28 cellular contexts compared by ENCODE assay signal in the genomic region with DNA sequence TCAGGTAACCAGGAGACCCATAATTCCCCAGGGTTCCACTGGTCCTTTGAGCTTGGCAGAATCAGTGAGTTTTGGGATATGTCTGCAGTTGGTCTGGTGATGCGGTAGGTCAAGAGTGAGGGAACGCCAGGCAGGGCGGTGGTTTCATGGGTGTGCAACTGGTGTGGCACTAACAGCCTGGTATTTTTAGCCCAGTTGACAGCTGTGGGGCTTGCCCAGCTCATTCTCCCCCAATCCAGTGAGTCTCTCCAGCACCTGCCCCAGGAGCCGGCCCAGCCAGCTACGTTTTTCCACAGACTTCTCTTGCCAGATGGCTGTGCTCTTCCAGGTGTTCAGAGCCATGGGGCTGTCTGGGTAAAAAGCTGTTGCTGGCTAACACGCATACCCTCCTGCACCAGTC.
"Had no signal": no experiment of that assay in that cellular context is flagged by ENCODE, and none has a peak within 500 bp of the region (broad histone marks: within the 10 kb centered on the region; RNA-seq: fewer than 3 reads in every experiment).

No MANE protein-coding gene starts in this region.

- DNase-seq: activated B cell treated with CpG ODN at 0.5 μM for 24 hours; activated CD4-positive, alpha-beta T cell treated with anti-CD3 and anti-CD28 coated beads for 36 hours; activated CD4-positive, alpha-beta T cell treated with anti-CD3 and anti-CD28 coated beads, Interleukin-2, amount 50 U/mL, for 4 hours; activated CD8-positive, alpha-beta memory T cell treated with anti-CD3 and anti-CD28 coated beads for 24 hours; activated CD8-positive, alpha-beta memory T cell treated with anti-CD3 and anti-CD28 coated beads, Interleukin-2, amount 50 U/mL, for 4 hours; activated naive CD4-positive, alpha-beta T cell treated with anti-CD3 and anti-CD28 coated beads for 36 hours; activated naive CD8-positive, alpha-beta T cell treated with anti-CD3 and anti-CD28 coated beads, Interleukin-2, amount 10 ng/mL, durations not matched to agents 7 days and 5 days; activated T-cell treated with anti-CD3 and anti-CD28 coated beads, Interleukin-2, amount 50 U/mL, for 24 hours; amniotic stem cell; colonic mucosa; dorsolateral prefrontal cortex; effector memory CD8-positive, alpha-beta T cell; foreskin melanocyte; kidney; nucleus accumbens; stimulated activated CD4-positive, alpha-beta T cell treated with anti-CD3 and anti-CD28 coated beads, Interleukin-4, amount 100 ng/mL, for 1 hour; stimulated activated naive CD4-positive, alpha-beta T cell; testis; trophoblast cell; uterus had no signal

- H3K27ac ChIP-seq: breast epithelium, colonic mucosa, dorsolateral prefrontal cortex, testis, uterus had no signal

- H3K36me3 Mint-ChIP-seq: activated naive CD8-positive, alpha-beta T cell treated with anti-CD3 and anti-CD28 coated beads, Interleukin-2, amount 10 ng/mL, durations not matched to agents 7 days and 5 days had no signal

- H3K4me1 ChIP-seq: breast epithelium, colonic mucosa, testis, uterus had no signal

- H3K9me3 ChIP-seq: colonic mucosa, testis had no signal

- H3K27me3 ChIP-seq: breast epithelium, colonic mucosa, dorsolateral prefrontal cortex, testis, uterus had no signal

- H3K4me3 Mint-ChIP-seq: activated B cell treated with CpG ODN at 0.5 μM for 24 hours; activated CD4-positive, alpha-beta T cell treated with anti-CD3 and anti-CD28 coated beads for 36 hours; activated naive CD4-positive, alpha-beta T cell treated with anti-CD3 and anti-CD28 coated beads for 36 hours; activated naive CD8-positive, alpha-beta T cell treated with anti-CD3 and anti-CD28 coated beads, Interleukin-2, amount 10 ng/mL, durations not matched to agents 7 days and 5 days; activated T-cell treated with anti-CD3 and anti-CD28 coated beads, Interleukin-2, amount 50 U/mL, for 24 hours; central memory CD8-positive, alpha-beta T cell; effector memory CD8-positive, alpha-beta T cell; mesothelial cell of epicardium; natural killer cell treated with Interleukin-12 subunit alpha and Interleukin-12 subunit beta and Interleukin-15 and Interleukin-18, amount 100 ng/mL, for 72 hours had no signal

- H3K36me3 ChIP-seq: breast epithelium, colonic mucosa, uterus had no signal

- H3K27ac Mint-ChIP-seq: activated B cell treated with CpG ODN at 0.5 μM for 24 hours; activated CD4-positive, alpha-beta T cell treated with anti-CD3 and anti-CD28 coated beads for 36 hours; activated naive CD4-positive, alpha-beta T cell treated with anti-CD3 and anti-CD28 coated beads for 36 hours; activated naive CD8-positive, alpha-beta T cell treated with anti-CD3 and anti-CD28 coated beads, Interleukin-2, amount 10 ng/mL, durations not matched to agents 7 days and 5 days; activated T-cell treated with anti-CD3 and anti-CD28 coated beads, Interleukin-2, amount 50 U/mL, for 24 hours; activated T-helper 2 cell treated with anti-CD3 and anti-CD28 coated beads, Interferon-gamma antibody, Interleukin-2, Interleukin-4, amounts not matched to agents 10 μg/mL and 5 μg/mL and 100 μg/mL, durations not matched to agents 14 hours and 24 hours and 36 hours; effector memory CD8-positive, alpha-beta T cell; mesothelial cell of epicardium; natural killer cell treated with Interleukin-12 subunit alpha and Interleukin-12 subunit beta and Interleukin-15 and Interleukin-18, amount 100 ng/mL, for 72 hours had no signal

- H3K4me1 Mint-ChIP-seq: activated B cell treated with CpG ODN at 0.5 μM for 24 hours; activated CD4-positive, alpha-beta T cell treated with anti-CD3 and anti-CD28 coated beads for 36 hours; activated naive CD8-positive, alpha-beta T cell treated with anti-CD3 and anti-CD28 coated beads, Interleukin-2, amount 10 ng/mL, durations not matched to agents 7 days and 5 days; central memory CD8-positive, alpha-beta T cell; mesothelial cell of epicardium had no signal

- H3K27me3 Mint-ChIP-seq: activated B cell treated with CpG ODN at 0.5 μM for 24 hours; activated CD4-positive, alpha-beta T cell treated with anti-CD3 and anti-CD28 coated beads for 36 hours; activated naive CD8-positive, alpha-beta T cell treated with anti-CD3 and anti-CD28 coated beads, Interleukin-2, amount 10 ng/mL, durations not matched to agents 7 days and 5 days; activated T-cell treated with anti-CD3 and anti-CD28 coated beads, Interleukin-2, amount 50 U/mL, for 24 hours; central memory CD8-positive, alpha-beta T cell; effector memory CD8-positive, alpha-beta T cell; natural killer cell treated with Interleukin-12 subunit alpha and Interleukin-12 subunit beta and Interleukin-15 and Interleukin-18, amount 100 ng/mL, for 72 hours had no signal

- ATAC-seq: activated CD4-positive, alpha-beta T cell treated with anti-CD3 and anti-CD28 coated beads for 36 hours; effector memory CD8-positive, alpha-beta T cell; esophagus mucosa; left lobe of liver; natural killer cell treated with Interleukin-12 subunit alpha and Interleukin-12 subunit beta and Interleukin-15 and Interleukin-18, amount 100 ng/mL, for 72 hours; sciatic nerve had no signal

- H3K4me3 ChIP-seq: breast epithelium, colonic mucosa, dorsolateral prefrontal cortex, testis, uterus had no signal
